Comparison of ENCODE assay signal across 8 cellular contexts in the genomic region with DNA sequence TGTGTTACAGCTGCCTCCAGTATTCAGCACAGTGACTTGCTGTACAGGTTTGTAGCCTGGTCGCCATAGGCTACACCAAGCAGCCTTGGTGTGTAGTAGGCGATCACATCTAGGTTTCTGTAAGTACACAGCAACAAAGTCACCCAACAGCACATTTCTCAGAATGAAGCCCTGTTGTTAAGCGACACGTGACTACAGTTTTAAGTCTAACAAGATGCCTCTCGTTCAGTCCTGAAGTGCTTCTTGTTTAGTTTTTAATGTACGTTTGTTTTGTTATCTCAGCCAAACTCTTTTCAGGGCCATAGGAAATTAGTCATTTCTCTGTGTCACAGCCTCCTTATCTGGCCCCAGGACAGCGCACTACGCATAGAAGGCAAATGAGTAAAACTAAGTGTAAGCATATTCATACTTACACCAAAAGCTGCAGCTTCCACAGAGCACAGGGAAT. TPM values are rescaled to one million over a fixed set of nuclear protein-coding genes. Genes with fewer than 3 reads are reported as not detected.
A peak's percentile ranks its signal among the peaks of the same experiment; 100 is the strongest.
DNase-seq lines count a peak whose midpoint lies in the region; ATAC-seq, FAIRE-seq and TF ChIP-seq lines count a peak whose summit lies in the region.

No MANE protein-coding gene starts in this region.

- H3K9me3 Mint-ChIP-seq in CD14-positive monocyte (peaks cover 0 to 2% (median 0%) of the 10 kb centered on the region in 7 donors), endothelial cell (ENCODE audit: unreplicated experiment) (no peaks in the 10 kb centered on the region)

- H3K9me3 ChIP-seq in SJSA1 (replicated peaks): no peaks in the 10 kb centered on the region

- H3K27ac ChIP-seq in SJSA1: peak overlapping the region; percentile 92

- H3K4me3 ChIP-seq in SJSA1: peak overlapping the region; percentile 20

- no peak for FAIRE-seq in GM19239 (lab: Jason Lieb, UNC)

- H3K27ac Mint-ChIP-seq in CD14-positive monocyte (peak overlapping the region; percentile 95 to 98 (median 96)), endothelial cell (ENCODE audit: unreplicated experiment) (peak overlapping the region; percentile 82)

- intact Hi-C loops in CD14-positive monocyte (cut with micrococcal nuclease): loop anchor here in 1 of 2 donors (5.0 kb wide), 1 partner anchor 35 kb away; no protein-coding TSS in a partner anchor

- TF ChIP-seq CTCF in CD14-positive monocyte (IDR thresholded peaks at IDR 0.05) (no peak), endothelial cell (IDR thresholded peaks at IDR 0.05; ENCODE audit: unreplicated experiment) (no peak)

- peaks cover 44% of the 10 kb centered on the region for H3K4me1 Mint-ChIP-seq in CD14-positive monocyte
- H3K4me1 Mint-ChIP-seq in endothelial cell (ENCODE audit: unreplicated experiment): peaks cover 8% of the 10 kb centered on the region

- ATAC-seq in GM21619 (IDR thresholded peaks at IDR 0.05; ENCODE audit: unreplicated experiment): peak; percentile 26

- H3K27me3 Mint-ChIP-seq in CD14-positive monocyte (ENCODE audit: low read depth in 3 of 3): no peaks in the 10 kb centered on the region
- H3K27me3 Mint-ChIP-seq in endothelial cell (ENCODE audit: unreplicated experiment): no peaks in the 10 kb centered on the region

- H3K36me3 Mint-ChIP-seq in CD14-positive monocyte (peaks cover 80 to 84% of the 10 kb centered on the region in 2 donors), endothelial cell (ENCODE audit: low read depth, unreplicated experiment) (peaks cover 40% of the 10 kb centered on the region)

- peaks cover 59% of the 10 kb centered on the region for H3K4me1 ChIP-seq in SJSA1 (replicated peaks)

- DNase-seq in CD14-positive monocyte (ENCODE audit: low spot score) (no peak), SJSA1 (ENCODE audit: low read depth in 1 of 2, low spot score in 2 of 2) (peak; percentile 96 to 99), endothelial cell (ENCODE audit: low spot score) (no peak), NCI-H510A treated with DMSO at 0.1 percent for 48 hours (lab: John Stamatoyannopoulos, UW) (no peak), SK-N-DZ (ENCODE audit: low spot score) (no peak), GM19239 (ENCODE audit: insufficient read length, low spot score) (no peak)
- peak in 2 of 3 donors; percentile 45 to 64 for DNase-seq in stimulated activated CD4-positive, alpha-beta T cell treated with anti-CD3 and anti-CD28 coated beads, TNF-alpha, amount 100 ng/mL, for 48 hours (ENCODE audit: low read depth in 3 of 3)

- H3K36me3 ChIP-seq in SJSA1: peaks cover 19% of the 10 kb centered on the region

- no peaks in the 10 kb centered on the region for H3K27me3 ChIP-seq in SJSA1 (replicated peaks)

- H3K4me3 Mint-ChIP-seq in CD14-positive monocyte: no peak overlapping the region
- H3K4me3 Mint-ChIP-seq in endothelial cell (ENCODE audit: unreplicated experiment): no peak overlapping the region

RNA-seq across cellular contexts. Expression of gene GPR183, which starts 50.0 kb away (rescaled TPM):
- 100 to 1,000 TPM; 190 to 288 TPM for polyA plus RNA-seq in CD14-positive monocyte
- total RNA-seq in SJSA1 (2014; rRNA removed; shearing (Covaris generic)): 49.6 and 49.7 TPM in 2 replicates
- not detected for total RNA-seq in endothelial cell (ENCODE audit: unreplicated experiment)
- polyA plus RNA-seq in SK-N-DZ (2014; cell fraction: cytosol; rRNA removed): not detected in 2 replicates
- not detected in 2 replicates for polyA plus RNA-seq in SK-N-DZ (2014; cell fraction: nucleus; rRNA removed)

Comparison
In these comparisons a context has a peak if more than half of its experiments do, and no peak if none do; other contexts are left out.
1. DNase-seq: peak in SJSA1 (2 of 2) and stimulated activated CD4-positive, alpha-beta T cell treated with anti-CD3 and anti-CD28 coated beads, TNF-alpha, amount 100 ng/mL, for 48 hours (2 of 3); none in CD14-positive monocyte (single experiment), endothelial cell (single experiment), NCI-H510A treated with DMSO at 0.1 percent for 48 hours (single experiment), SK-N-DZ (single experiment) and GM19239 (single experiment).
2. RNA of gene GPR183, which starts 50.0 kb away (total RNA-seq): 49.6 to 49.7 TPM in SJSA1; not detected in endothelial cell (single experiment); every median in the first group is over 10 times any median in the second.